ENCODE assay signal across 8 cellular contexts in the genomic region with DNA sequence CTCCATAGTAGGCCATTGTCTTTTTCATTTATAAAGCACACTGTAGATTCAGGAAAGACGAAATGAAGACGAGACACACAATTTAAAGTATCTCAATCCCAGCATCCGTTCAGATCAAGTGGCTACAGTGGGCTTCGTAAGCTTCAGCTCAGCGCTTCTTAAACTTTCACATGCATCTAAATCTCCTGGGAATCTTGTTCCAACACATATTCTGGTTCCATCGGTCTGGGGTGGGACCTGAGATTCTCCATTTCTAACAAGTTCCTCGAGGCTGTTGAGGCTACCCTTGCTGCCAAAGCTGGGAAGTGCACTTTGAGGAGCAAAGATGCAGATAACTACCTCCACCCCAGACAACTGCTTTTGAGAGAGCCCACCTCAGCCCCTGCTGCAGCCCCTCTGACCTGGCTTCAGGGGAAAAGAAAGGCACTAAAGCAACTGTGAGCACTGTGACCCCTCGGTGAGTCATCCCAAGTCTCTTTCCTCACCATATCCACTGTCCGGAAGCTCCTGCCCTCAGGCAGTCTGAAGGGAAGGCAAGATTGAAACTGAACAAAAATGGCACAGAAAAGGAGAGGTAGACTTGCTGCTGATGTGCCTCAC.
A peak's percentile ranks its signal among the peaks of the same experiment; 100 is the strongest.
DNase-seq lines count a peak whose midpoint lies in the region; ATAC-seq and TF ChIP-seq lines count a peak whose summit lies in the region.

No MANE protein-coding gene starts in this region.

- H3K9me3 Mint-ChIP-seq in activated T-cell treated with anti-CD3 and anti-CD28 coated beads, Interleukin-2, amount 50 U/mL, for 72 hours: no peaks in the 10 kb centered on the region
- H3K9me3 Mint-ChIP-seq in activated T-cell treated with anti-CD3 and anti-CD28 coated beads, Interleukin-2, amount 50 U/mL, for 4 hours: no peaks in the 10 kb centered on the region

- no peaks in the 10 kb centered on the region for H3K36me3 ChIP-seq in SK-N-MC (ENCODE audit: insufficient read depth, low read length)
- no peaks in the 10 kb centered on the region for H3K36me3 ChIP-seq in transverse colon

- intact Hi-C loops in transverse colon (cut with DNase I; ENCODE audit: low total_unique reads): loop anchor here (10.0 kb wide), 1 partner anchor 203 kb away; the partner anchor contains the start of gene FBXO11

- no peak overlapping the region for H3K27ac Mint-ChIP-seq in activated T-cell treated with anti-CD3 and anti-CD28 coated beads, Interleukin-2, amount 50 U/mL, for 72 hours

- peak overlapping the region; percentile 91 for H3K27ac ChIP-seq in SK-N-MC
- peak overlapping the region; percentile 30 to 52 (median 36) for H3K27ac ChIP-seq in transverse colon

- in situ Hi-C loops in transverse colon (cut with MboI; ENCODE audit: low pct_ligation_motif_present in 1 of 4, low pct_unique_long_range_greater_than_20kb in 1 of 4, low sequenced_read_pairs in 3 of 4): loop anchor here in 2 of 4 donors (5.0 to 10.0 kb wide), 2 partner anchors 243 to 250 kb away; no protein-coding TSS in a partner anchor

- H3K27me3 ChIP-seq in transverse colon: no peaks in the 10 kb centered on the region

- no peaks in the 10 kb centered on the region for H3K27me3 Mint-ChIP-seq in activated T-cell treated with anti-CD3 and anti-CD28 coated beads, Interleukin-2, amount 50 U/mL, for 72 hours (ENCODE audit: low read depth)
- H3K27me3 Mint-ChIP-seq in activated T-cell treated with anti-CD3 and anti-CD28 coated beads, Interleukin-2, amount 50 U/mL, for 4 hours (ENCODE audit: low read depth): no peaks in the 10 kb centered on the region

- ATAC-seq in activated T-cell treated with anti-CD3 and anti-CD28 coated beads, Interleukin-2, amount 50 U/mL, for 72 hours (replicated peaks in 1 of 2): no peak
- no peak for ATAC-seq in activated T-cell treated with anti-CD3 and anti-CD28 coated beads, Interleukin-2, amount 50 U/mL, for 4 hours
- ATAC-seq in GM21619 (IDR thresholded peaks at IDR 0.05; ENCODE audit: unreplicated experiment): no peak

- H3K9me3 ChIP-seq in SK-N-MC (ENCODE audit: low read depth, low read length) (no peaks in the 10 kb centered on the region), transverse colon (no peaks in the 10 kb centered on the region)

- peaks cover 29% of the 10 kb centered on the region for H3K4me1 Mint-ChIP-seq in activated T-cell treated with anti-CD3 and anti-CD28 coated beads, Interleukin-2, amount 50 U/mL, for 72 hours (ENCODE audit: low read depth)
- peaks cover 12% of the 10 kb centered on the region for H3K4me1 Mint-ChIP-seq in activated T-cell treated with anti-CD3 and anti-CD28 coated beads, Interleukin-2, amount 50 U/mL, for 4 hours (ENCODE audit: low read depth)

- TF ChIP-seq CTCF in fibroblast of villous mesenchyme (IDR thresholded peaks at IDR 0.05; ENCODE audit: insufficient read depth, low read depth, low read length) (no peak), transverse colon (IDR thresholded peaks at IDR 0.05) (no peak)

- peak overlapping the region; percentile 34 for H3K9ac ChIP-seq in SK-N-MC (ENCODE audit: insufficient read length)

- no peak for TF ChIP-seq EP300 in transverse colon (IDR thresholded peaks at IDR 0.05; ENCODE audit: low read depth)

- H3K4me3 ChIP-seq in SK-N-MC (peak overlapping the region; percentile 64), fibroblast of villous mesenchyme (ENCODE audit: low read depth, low read length) (no peak overlapping the region), transverse colon (no peak overlapping the region)

- peak overlapping the region; percentile 2 to 71 for H3K4me3 Mint-ChIP-seq in activated T-cell treated with anti-CD3 and anti-CD28 coated beads, Interleukin-2, amount 50 U/mL, for 72 hours
- no peak overlapping the region for H3K4me3 Mint-ChIP-seq in activated T-cell treated with anti-CD3 and anti-CD28 coated beads, Interleukin-2, amount 50 U/mL, for 4 hours

- no peak for DNase-seq in activated T-cell treated with anti-CD3 and anti-CD28 coated beads, Interleukin-2, amount 50 U/mL, for 72 hours
- no peak for DNase-seq in activated T-cell treated with anti-CD3 and anti-CD28 coated beads, Interleukin-2, amount 50 U/mL, for 4 hours
- DNase-seq in SK-N-MC (ENCODE audit: low read depth, low spot score) (no peak), fibroblast of villous mesenchyme (ENCODE audit: low read depth) (peak; percentile 85), transverse colon (no peak), NCI-H774 (lab: John Stamatoyannopoulos, UW) (no peak)
- DNase-seq in activated T-cell treated with anti-CD3 and anti-CD28 coated beads, Interleukin-2, amount 50 U/mL, for 1 hour: no peak

- peaks cover 0 to 33% (median 20%) of the 10 kb centered on the region in 4 donors for H3K4me1 ChIP-seq in transverse colon

- no peak for TF ChIP-seq POLR2A in transverse colon (IDR thresholded peaks at IDR 0.05)

- H3K36me3 Mint-ChIP-seq in activated T-cell treated with anti-CD3 and anti-CD28 coated beads, Interleukin-2, amount 50 U/mL, for 72 hours (ENCODE audit: insufficient read depth in 2 of 2): no peaks in the 10 kb centered on the region
- H3K36me3 Mint-ChIP-seq in activated T-cell treated with anti-CD3 and anti-CD28 coated beads, Interleukin-2, amount 50 U/mL, for 4 hours (ENCODE audit: insufficient read depth): no peaks in the 10 kb centered on the region

- 64 to 75% methylated on average over 2 to 9 of the region's 9 CpGs for WGBS in transverse colon (ENCODE audit: low coverage in 1 of 2), 2 donors
